Comparison of ENCODE assay signal across 1 cellular context in the genomic region with DNA sequence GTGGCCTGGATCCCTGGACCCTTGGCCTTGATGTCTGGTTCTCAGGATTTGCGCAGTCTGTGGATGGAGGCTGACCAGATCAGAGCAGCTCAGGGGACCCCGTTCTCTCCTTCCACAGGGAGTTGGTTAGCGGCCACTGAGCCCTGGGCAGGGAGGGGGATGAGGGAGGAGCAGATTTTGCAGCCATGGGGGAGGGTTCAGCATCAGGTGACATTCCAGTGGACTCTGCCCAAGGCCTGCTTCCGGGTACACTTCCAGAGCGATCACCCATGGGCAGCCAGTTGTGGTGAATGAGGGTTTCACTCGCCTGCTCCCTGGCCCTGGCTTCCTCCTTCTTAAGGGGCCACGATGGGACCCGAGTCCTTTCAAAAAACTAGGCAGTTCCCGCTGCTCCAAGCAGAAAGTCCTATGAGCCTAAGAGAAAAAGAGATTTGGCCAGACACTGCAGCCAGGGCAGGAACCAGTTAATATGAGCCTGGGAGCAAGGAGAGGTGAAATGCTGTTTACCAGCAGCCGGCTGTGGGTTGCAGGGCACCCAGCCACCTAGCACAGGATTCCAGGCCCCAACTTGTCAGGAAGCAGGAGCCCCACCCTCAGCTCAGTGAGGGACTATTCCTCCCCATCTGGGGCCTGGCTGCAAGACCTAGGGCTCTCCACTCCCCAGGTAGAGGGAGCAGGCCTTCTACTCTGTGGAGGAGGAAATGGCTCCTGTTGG.
TF ChIP-seq lines count a peak whose summit lies in the region.

No MANE protein-coding gene starts in this region.

TF ChIP-seq in HepG2, 621 proteins besides CTCF, POLR2A, EP300 and RAD21 (continued from another document and continues in another):
- TF ChIP-seq NFAT5 (CRISPR knock-in tag; IDR thresholded peaks at IDR 0.05) (peak; percentile 86), ZFP36L1 (CRISPR knock-in tag; IDR thresholded peaks at IDR 0.05) (peak; percentile 66; the same call in 1 of the 2 replicates), ZSCAN9 (CRISPR knock-in tag; IDR thresholded peaks at IDR 0.05; ENCODE audit: borderline replicate concordance) (peak; percentile 69; the same call in 1 of the 2 replicates), GATA4 (IDR thresholded peaks at IDR 0.05; ENCODE audit: borderline replicate concordance, low read depth) (no peak; the same call in none of the 2 replicates), ZNF124 (CRISPR knock-in tag; IDR thresholded peaks at IDR 0.05) (peak; percentile 86; the same call in 1 of the 2 replicates), ZFP36L2 (CRISPR knock-in tag; IDR thresholded peaks at IDR 0.05) (no peak), HDAC6 (IDR thresholded peaks at IDR 0.05; ENCODE audit: low read depth, low read length) (no peak), SP5 (CRISPR knock-in tag; IDR thresholded peaks at IDR 0.05; ENCODE audit: borderline replicate concordance, low read depth) (peak; percentile 93), ZNF326 (CRISPR knock-in tag; IDR thresholded peaks at IDR 0.05; ENCODE audit: borderline replicate concordance) (no peak), ZNF160 (CRISPR knock-in tag; IDR thresholded peaks at IDR 0.05) (peak; percentile 46), SAFB2 (CRISPR knock-in tag; IDR thresholded peaks at IDR 0.05; ENCODE audit: borderline replicate concordance, low read depth) (peak; percentile 65; the same call in 1 of the 2 replicates), ZNF414 (CRISPR knock-in tag; IDR thresholded peaks at IDR 0.05) (no peak; the same call in 1 of the 2 replicates), TBL1XR1 (IDR thresholded peaks at IDR 0.05; ENCODE audit: borderline replicate concordance, low read length, partially characterized antibody) (peak; percentile 49), MED1 (CRISPR knock-in tag; IDR thresholded peaks at IDR 0.05) (peak; percentile 93), ETV6 (CRISPR knock-in tag; conservative IDR thresholded peaks at IDR 0.05) (peak; percentile 61; the same call in 1 of the 2 replicates), SMARCE1 (IDR thresholded peaks at IDR 0.05; ENCODE audit: borderline replicate concordance) (no peak), ZNF12 (CRISPR knock-in tag; IDR thresholded peaks at IDR 0.05) (no peak), HNF4G (IDR thresholded peaks at IDR 0.05; ENCODE audit: borderline replicate concordance, low read depth, low read length) (peak; percentile 95), HNF4G (CRISPR knock-in tag; IDR thresholded peaks at IDR 0.05; ENCODE audit: borderline replicate concordance, low read depth) (peak; percentile 93; the same call in 1 of the 2 replicates), BORCS8-MEF2B (CRISPR knock-in tag; IDR thresholded peaks at IDR 0.05) (peak; percentile 73; the same call in 1 of the 2 replicates), ZNF343 (CRISPR knock-in tag; IDR thresholded peaks at IDR 0.05) (no peak), SMAD9 (CRISPR knock-in tag; IDR thresholded peaks at IDR 0.05) (no peak; the same call in 1 of the 2 replicates), ZNF225 (CRISPR knock-in tag; IDR thresholded peaks at IDR 0.05) (no peak), NFATC3 (CRISPR knock-in tag; IDR thresholded peaks at IDR 0.05) (0 out of 2 replicates have a peak, but pooled peaks have one; percentile 39), ZNF773 (CRISPR knock-in tag; IDR thresholded peaks at IDR 0.05; ENCODE audit: borderline replicate concordance) (no peak), TBX3 (IDR thresholded peaks at IDR 0.05; ENCODE audit: borderline replicate concordance) (no peak), BRF2 (CRISPR knock-in tag; IDR thresholded peaks at IDR 0.05) (no peak), SALL1 (CRISPR knock-in tag; IDR thresholded peaks at IDR 0.05) (peak; percentile 89), ZNF121 (CRISPR knock-in tag; IDR thresholded peaks at IDR 0.05) (no peak; the same call in 1 of the 2 replicates), ZMAT3 (CRISPR knock-in tag; conservative IDR thresholded peaks at IDR 0.05) (peak; percentile 96), MIER2 (CRISPR knock-in tag; IDR thresholded peaks at IDR 0.05) (no peak), ZBTB21 (CRISPR knock-in tag; IDR thresholded peaks at IDR 0.05) (no peak), SIX1 (CRISPR knock-in tag; IDR thresholded peaks at IDR 0.05; ENCODE audit: borderline replicate concordance) (peak; percentile 70; the same call in 1 of the 2 replicates)
- TF ChIP-seq, protein P1, sequence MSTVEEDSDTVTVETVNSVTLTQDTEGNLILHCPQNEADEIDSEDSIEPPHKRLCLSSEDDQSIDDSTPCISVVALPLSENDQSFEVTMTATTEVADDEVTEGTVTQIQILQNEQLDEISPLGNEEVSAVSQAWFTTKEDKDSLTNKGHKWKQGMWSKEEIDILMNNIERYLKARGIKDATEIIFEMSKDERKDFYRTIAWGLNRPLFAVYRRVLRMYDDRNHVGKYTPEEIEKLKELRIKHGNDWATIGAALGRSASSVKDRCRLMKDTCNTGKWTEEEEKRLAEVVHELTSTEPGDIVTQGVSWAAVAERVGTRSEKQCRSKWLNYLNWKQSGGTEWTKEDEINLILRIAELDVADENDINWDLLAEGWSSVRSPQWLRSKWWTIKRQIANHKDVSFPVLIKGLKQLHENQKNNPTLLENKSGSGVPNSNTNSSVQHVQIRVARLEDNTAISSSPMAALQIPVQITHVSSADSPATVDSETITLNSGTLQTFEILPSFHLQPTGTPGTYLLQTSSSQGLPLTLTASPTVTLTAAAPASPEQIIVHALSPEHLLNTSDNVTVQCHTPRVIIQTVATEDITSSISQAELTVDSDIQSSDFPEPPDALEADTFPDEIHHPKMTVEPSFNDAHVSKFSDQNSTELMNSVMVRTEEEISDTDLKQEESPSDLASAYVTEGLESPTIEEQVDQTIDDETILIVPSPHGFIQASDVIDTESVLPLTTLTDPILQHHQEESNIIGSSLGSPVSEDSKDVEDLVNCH (CRISPR knock-in tag; IDR thresholded peaks at IDR 0.05): 0 out of 2 replicates have a peak, but pooled peaks have one; percentile 11
- TF ChIP-seq, protein P2, sequence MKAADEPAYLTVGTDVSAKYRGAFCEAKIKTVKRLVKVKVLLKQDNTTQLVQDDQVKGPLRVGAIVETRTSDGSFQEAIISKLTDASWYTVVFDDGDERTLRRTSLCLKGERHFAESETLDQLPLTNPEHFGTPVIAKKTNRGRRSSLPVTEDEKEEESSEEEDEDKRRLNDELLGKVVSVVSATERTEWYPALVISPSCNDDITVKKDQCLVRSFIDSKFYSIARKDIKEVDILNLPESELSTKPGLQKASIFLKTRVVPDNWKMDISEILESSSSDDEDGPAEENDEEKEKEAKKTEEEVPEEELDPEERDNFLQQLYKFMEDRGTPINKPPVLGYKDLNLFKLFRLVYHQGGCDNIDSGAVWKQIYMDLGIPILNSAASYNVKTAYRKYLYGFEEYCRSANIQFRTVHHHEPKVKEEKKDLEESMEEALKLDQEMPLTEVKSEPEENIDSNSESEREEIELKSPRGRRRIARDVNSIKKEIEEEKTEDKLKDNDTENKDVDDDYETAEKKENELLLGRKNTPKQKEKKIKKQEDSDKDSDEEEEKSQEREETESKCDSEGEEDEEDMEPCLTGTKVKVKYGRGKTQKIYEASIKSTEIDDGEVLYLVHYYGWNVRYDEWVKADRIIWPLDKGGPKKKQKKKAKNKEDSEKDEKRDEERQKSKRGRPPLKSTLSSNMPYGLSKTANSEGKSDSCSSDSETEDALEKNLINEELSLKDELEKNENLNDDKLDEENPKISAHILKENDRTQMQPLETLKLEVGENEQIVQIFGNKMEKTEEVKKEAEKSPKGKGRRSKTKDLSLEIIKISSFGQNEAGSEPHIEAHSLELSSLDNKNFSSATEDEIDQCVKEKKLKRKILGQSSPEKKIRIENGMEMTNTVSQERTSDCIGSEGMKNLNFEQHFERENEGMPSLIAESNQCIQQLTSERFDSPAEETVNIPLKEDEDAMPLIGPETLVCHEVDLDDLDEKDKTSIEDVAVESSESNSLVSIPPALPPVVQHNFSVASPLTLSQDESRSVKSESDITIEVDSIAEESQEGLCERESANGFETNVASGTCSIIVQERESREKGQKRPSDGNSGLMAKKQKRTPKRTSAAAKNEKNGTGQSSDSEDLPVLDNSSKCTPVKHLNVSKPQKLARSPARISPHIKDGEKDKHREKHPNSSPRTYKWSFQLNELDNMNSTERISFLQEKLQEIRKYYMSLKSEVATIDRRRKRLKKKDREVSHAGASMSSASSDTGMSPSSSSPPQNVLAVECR (CRISPR knock-in tag; IDR thresholded peaks at IDR 0.05; ENCODE audit: borderline replicate concordance): peak; percentile 85
- TF ChIP-seq, protein P3, sequence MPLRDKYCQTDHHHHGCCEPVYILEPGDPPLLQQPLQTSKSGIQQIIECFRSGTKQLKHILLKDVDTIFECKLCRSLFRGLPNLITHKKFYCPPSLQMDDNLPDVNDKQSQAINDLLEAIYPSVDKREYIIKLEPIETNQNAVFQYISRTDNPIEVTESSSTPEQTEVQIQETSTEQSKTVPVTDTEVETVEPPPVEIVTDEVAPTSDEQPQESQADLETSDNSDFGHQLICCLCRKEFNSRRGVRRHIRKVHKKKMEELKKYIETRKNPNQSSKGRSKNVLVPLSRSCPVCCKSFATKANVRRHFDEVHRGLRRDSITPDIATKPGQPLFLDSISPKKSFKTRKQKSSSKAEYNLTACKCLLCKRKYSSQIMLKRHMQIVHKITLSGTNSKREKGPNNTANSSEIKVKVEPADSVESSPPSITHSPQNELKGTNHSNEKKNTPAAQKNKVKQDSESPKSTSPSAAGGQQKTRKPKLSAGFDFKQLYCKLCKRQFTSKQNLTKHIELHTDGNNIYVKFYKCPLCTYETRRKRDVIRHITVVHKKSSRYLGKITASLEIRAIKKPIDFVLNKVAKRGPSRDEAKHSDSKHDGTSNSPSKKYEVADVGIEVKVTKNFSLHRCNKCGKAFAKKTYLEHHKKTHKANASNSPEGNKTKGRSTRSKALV (CRISPR knock-in tag; IDR thresholded peaks at IDR 0.05): peak; percentile 80
- TF ChIP-seq, protein P4, sequence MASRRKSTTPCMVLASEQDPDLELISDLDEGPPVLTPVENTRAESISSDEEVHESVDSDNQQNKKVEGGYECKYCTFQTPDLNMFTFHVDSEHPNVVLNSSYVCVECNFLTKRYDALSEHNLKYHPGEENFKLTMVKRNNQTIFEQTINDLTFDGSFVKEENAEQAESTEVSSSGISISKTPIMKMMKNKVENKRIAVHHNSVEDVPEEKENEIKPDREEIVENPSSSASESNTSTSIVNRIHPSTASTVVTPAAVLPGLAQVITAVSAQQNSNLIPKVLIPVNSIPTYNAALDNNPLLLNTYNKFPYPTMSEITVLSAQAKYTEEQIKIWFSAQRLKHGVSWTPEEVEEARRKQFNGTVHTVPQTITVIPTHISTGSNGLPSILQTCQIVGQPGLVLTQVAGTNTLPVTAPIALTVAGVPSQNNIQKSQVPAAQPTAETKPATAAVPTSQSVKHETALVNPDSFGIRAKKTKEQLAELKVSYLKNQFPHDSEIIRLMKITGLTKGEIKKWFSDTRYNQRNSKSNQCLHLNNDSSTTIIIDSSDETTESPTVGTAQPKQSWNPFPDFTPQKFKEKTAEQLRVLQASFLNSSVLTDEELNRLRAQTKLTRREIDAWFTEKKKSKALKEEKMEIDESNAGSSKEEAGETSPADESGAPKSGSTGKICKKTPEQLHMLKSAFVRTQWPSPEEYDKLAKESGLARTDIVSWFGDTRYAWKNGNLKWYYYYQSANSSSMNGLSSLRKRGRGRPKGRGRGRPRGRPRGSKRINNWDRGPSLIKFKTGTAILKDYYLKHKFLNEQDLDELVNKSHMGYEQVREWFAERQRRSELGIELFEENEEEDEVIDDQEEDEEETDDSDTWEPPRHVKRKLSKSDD (CRISPR knock-in tag; IDR thresholded peaks at IDR 0.05; ENCODE audit: low read depth): peak; percentile 65; the same call in 1 of the 2 replicates
